In genomic region chr12:108532061-108532848, GRCh38 we compare ENCODE assay signal across 21 cellular contexts. TPM values are rescaled to one million over a fixed set of nuclear protein-coding genes. Genes with fewer than 3 reads are reported as not detected.
DNase-seq lines count a peak whose midpoint lies in the region; ATAC-seq and TF ChIP-seq lines count a peak whose summit lies in the region.
"Had no signal": no experiment of that assay in that cellular context is flagged by ENCODE, and none has a peak within 500 bp of the region (broad histone marks: within the 10 kb centered on the region; RNA-seq: fewer than 3 reads in every experiment).

No MANE protein-coding gene starts in this region.

- H3K27me3 Mint-ChIP-seq in activated CD4-positive, alpha-beta T cell treated with anti-CD3 and anti-CD28 coated beads, Interleukin-2, amount 10 ng/mL, durations not matched to agents 24 days and 14 days, result no peaks in the 10 kb centered on the region
- no peaks in the 10 kb centered on the region for H3K27me3 Mint-ChIP-seq in activated CD4-positive, alpha-beta T cell treated with anti-CD3 and anti-CD28 coated beads, Interleukin-2, amount 10 ng/mL, durations not matched to agents 7 days and 5 days
- H3K27me3 Mint-ChIP-seq in activated naive CD8-positive, alpha-beta T cell treated with anti-CD3 and anti-CD28 coated beads for 36 hours, result no peaks in the 10 kb centered on the region
- H3K27me3 Mint-ChIP-seq in type B pancreatic cell, result no peaks in the 10 kb centered on the region

- ATAC-seq in GM18873 (IDR thresholded peaks at IDR 0.05; ENCODE audit: low FRiP score, unreplicated experiment) (no peak), GM19463 (IDR thresholded peaks at IDR 0.05; ENCODE audit: unreplicated experiment) (no peak)
- ATAC-seq: activated CD4-positive, CD25-positive, alpha-beta regulatory T cell treated with anti-CD3 and anti-CD28 coated beads, Interleukin-2, amount 50 U/mL, for 24 hours; CD8-positive, alpha-beta T cell; HCT116 had no signal

- H3K4me3 Mint-ChIP-seq in activated CD4-positive, alpha-beta T cell treated with anti-CD3 and anti-CD28 coated beads, Interleukin-2, amount 10 ng/mL, durations not matched to agents 24 days and 14 days, result no peak overlapping the region
- H3K4me3 Mint-ChIP-seq in activated CD4-positive, alpha-beta T cell treated with anti-CD3 and anti-CD28 coated beads, Interleukin-2, amount 10 ng/mL, durations not matched to agents 7 days and 5 days, result no peak overlapping the region
- no peak overlapping the region for H3K4me3 Mint-ChIP-seq in activated naive CD8-positive, alpha-beta T cell treated with anti-CD3 and anti-CD28 coated beads for 36 hours
- no peak overlapping the region for H3K4me3 Mint-ChIP-seq in type B pancreatic cell
- H3K4me3 Mint-ChIP-seq: CD8-positive, alpha-beta T cell had no signal

- peaks cover 5% of the 10 kb centered on the region for H3K4me1 Mint-ChIP-seq in activated CD4-positive, alpha-beta T cell treated with anti-CD3 and anti-CD28 coated beads, Interleukin-2, amount 10 ng/mL, durations not matched to agents 24 days and 14 days
- H3K4me1 Mint-ChIP-seq in activated CD4-positive, alpha-beta T cell treated with anti-CD3 and anti-CD28 coated beads, Interleukin-2, amount 10 ng/mL, durations not matched to agents 7 days and 5 days, result peaks cover 6% of the 10 kb centered on the region
- H3K4me1 Mint-ChIP-seq in activated naive CD8-positive, alpha-beta T cell treated with anti-CD3 and anti-CD28 coated beads for 36 hours, result peaks cover 4% of the 10 kb centered on the region
- peaks cover 5% of the 10 kb centered on the region for H3K4me1 Mint-ChIP-seq in type B pancreatic cell (ENCODE audit: unreplicated experiment)

- peaks cover 58% of the 10 kb centered on the region for H3K36me3 Mint-ChIP-seq in activated CD4-positive, alpha-beta T cell treated with anti-CD3 and anti-CD28 coated beads, Interleukin-2, amount 10 ng/mL, durations not matched to agents 24 days and 14 days (ENCODE audit: low read depth)
- peaks cover 57% of the 10 kb centered on the region for H3K36me3 Mint-ChIP-seq in activated CD4-positive, alpha-beta T cell treated with anti-CD3 and anti-CD28 coated beads, Interleukin-2, amount 10 ng/mL, durations not matched to agents 7 days and 5 days (ENCODE audit: low read depth)
- peaks cover 28% of the 10 kb centered on the region for H3K36me3 Mint-ChIP-seq in activated naive CD8-positive, alpha-beta T cell treated with anti-CD3 and anti-CD28 coated beads for 36 hours
- peaks cover 46% of the 10 kb centered on the region for H3K36me3 Mint-ChIP-seq in type B pancreatic cell

- CTCF ChIA-PET in activated CD4-positive, alpha-beta T cell treated with anti-CD3 and anti-CD28 coated beads, Interleukin-2, amount 10 ng/mL, durations not matched to agents 7 days and 5 days (lab: Charles Lee), result interaction anchor here (0.6 to 1.2 kb wide), 4 partner anchors 10 to 510 kb away, joined by 3 to 4 read pairs (median 4); no protein-coding TSS in a partner anchor

- peak; percentile 47 for DNase-seq in activated CD4-positive, alpha-beta T cell treated with anti-CD3 and anti-CD28 coated beads, Interleukin-2, amount 10 ng/mL, durations not matched to agents 24 days and 14 days
- no peak for DNase-seq in activated CD4-positive, alpha-beta T cell treated with anti-CD3 and anti-CD28 coated beads, Interleukin-2, amount 10 ng/mL, durations not matched to agents 7 days and 5 days
- DNase-seq in NCI-H187 treated with DMSO at 0.1 percent for 48 hours (lab: John Stamatoyannopoulos, UW), result peak; percentile 85
- no peak for DNase-seq in activated naive CD8-positive, alpha-beta T cell treated with anti-CD3 and anti-CD28 coated beads for 36 hours
- DNase-seq in type B pancreatic cell (ENCODE audit: extremely low spot score, unreplicated experiment), result no peak
- no peak for DNase-seq in T1000 (lab: John Stamatoyannopoulos, UW)
- DNase-seq: activated CD8-positive, alpha-beta memory T cell treated with anti-CD3 and anti-CD28 coated beads, Interleukin-2, amount 50 U/mL, for 48 hours; activated naive CD4-positive, alpha-beta T cell treated with anti-CD3 and anti-CD28 coated beads, Interleukin-2, amount 50 U/mL, for 16 hours; CD8-positive, alpha-beta T cell; effector CD8-positive, alpha-beta T cell; hippocampal formation; MG63; NK-92 treated with Interleukin-12 subunit alpha and Interleukin-12 subunit beta, amount 100 ng/mL, for 24 hours; nucleus accumbens; stimulated activated CD4-positive, alpha-beta T cell treated with anti-CD3 and anti-CD28 coated beads, Interleukin-4, amount 100 ng/mL, for 4 hours; T-helper 1 cell; tibial artery had no signal

- no peak for TF ChIP-seq CTCF in type B pancreatic cell (conservative IDR thresholded peaks at IDR 0.05)

- no peak overlapping the region for H3K27ac Mint-ChIP-seq in activated CD4-positive, alpha-beta T cell treated with anti-CD3 and anti-CD28 coated beads, Interleukin-2, amount 10 ng/mL, durations not matched to agents 24 days and 14 days
- H3K27ac Mint-ChIP-seq in activated CD4-positive, alpha-beta T cell treated with anti-CD3 and anti-CD28 coated beads, Interleukin-2, amount 10 ng/mL, durations not matched to agents 7 days and 5 days, result no peak overlapping the region
- H3K27ac Mint-ChIP-seq in activated naive CD8-positive, alpha-beta T cell treated with anti-CD3 and anti-CD28 coated beads for 36 hours, result peak overlapping the region; percentile 4
- H3K27ac Mint-ChIP-seq in type B pancreatic cell, result peak overlapping the region; percentile 39
- H3K27ac Mint-ChIP-seq: CD8-positive, alpha-beta T cell had no signal

- POLR2A ChIA-PET in activated CD4-positive, alpha-beta T cell treated with anti-CD3 and anti-CD28 coated beads, Interleukin-2, amount 10 ng/mL, durations not matched to agents 7 days and 5 days (lab: Charles Lee), result interaction anchor here (0.9 kb wide), 1 partner anchor 29 kb away, joined by 4 read pairs; the partner anchor contains the start of gene SART3

- no peaks in the 10 kb centered on the region for H3K9me3 Mint-ChIP-seq in activated CD4-positive, alpha-beta T cell treated with anti-CD3 and anti-CD28 coated beads, Interleukin-2, amount 10 ng/mL, durations not matched to agents 24 days and 14 days
- no peaks in the 10 kb centered on the region for H3K9me3 Mint-ChIP-seq in activated CD4-positive, alpha-beta T cell treated with anti-CD3 and anti-CD28 coated beads, Interleukin-2, amount 10 ng/mL, durations not matched to agents 7 days and 5 days
- no peaks in the 10 kb centered on the region for H3K9me3 Mint-ChIP-seq in activated naive CD8-positive, alpha-beta T cell treated with anti-CD3 and anti-CD28 coated beads for 36 hours
- no peaks in the 10 kb centered on the region for H3K9me3 Mint-ChIP-seq in type B pancreatic cell
- H3K9me3 Mint-ChIP-seq: CD8-positive, alpha-beta T cell had no signal

- intact Hi-C loops in activated CD4-positive, alpha-beta T cell treated with anti-CD3 and anti-CD28 coated beads, Interleukin-2, amount 10 ng/mL, durations not matched to agents 24 days and 14 days (cut with micrococcal nuclease), result no loop called here

RNA-seq across cellular contexts. Expression of gene FICD, which starts 17.2 kb away (rescaled TPM):
- 5.9 and 6.6 TPM in 2 replicates for total RNA-seq in activated CD4-positive, alpha-beta T cell treated with anti-CD3 and anti-CD28 coated beads, Interleukin-2, amount 10 ng/mL, durations not matched to agents 24 days and 14 days
- total RNA-seq in activated CD4-positive, alpha-beta T cell treated with anti-CD3 and anti-CD28 coated beads, Interleukin-2, amount 10 ng/mL, durations not matched to agents 7 days and 5 days, result 1 to 10 TPM; 5.6 to 6.8 TPM
- total RNA-seq in activated naive CD8-positive, alpha-beta T cell treated with anti-CD3 and anti-CD28 coated beads for 36 hours, result 1 to 10 TPM; 4.2 to 4.3 TPM
- 4.7 and 4.9 TPM in 2 replicates for total RNA-seq in type B pancreatic cell (ENCODE audit: low replicate concordance)

RNA-seq across cellular contexts. Expression of gene SART3, which starts 28.7 kb away (rescaled TPM):
- total RNA-seq in activated CD4-positive, alpha-beta T cell treated with anti-CD3 and anti-CD28 coated beads, Interleukin-2, amount 10 ng/mL, durations not matched to agents 24 days and 14 days, result 89.1 and 90.5 TPM in 2 replicates
- total RNA-seq in activated CD4-positive, alpha-beta T cell treated with anti-CD3 and anti-CD28 coated beads, Interleukin-2, amount 10 ng/mL, durations not matched to agents 7 days and 5 days, result 10 to 100 TPM; 63.0 to 72.6 TPM
- total RNA-seq in activated naive CD8-positive, alpha-beta T cell treated with anti-CD3 and anti-CD28 coated beads for 36 hours, result 10 to 100 TPM; 78.7 to 80.9 TPM
- 48.5 and 72.6 TPM in 2 replicates for total RNA-seq in type B pancreatic cell (ENCODE audit: low replicate concordance)

RNA-seq across cellular contexts. Expression of gene ISCU, which starts 30.1 kb away (rescaled TPM):
- 61.5 and 66.1 TPM in 2 replicates for total RNA-seq in activated CD4-positive, alpha-beta T cell treated with anti-CD3 and anti-CD28 coated beads, Interleukin-2, amount 10 ng/mL, durations not matched to agents 24 days and 14 days
- total RNA-seq in activated CD4-positive, alpha-beta T cell treated with anti-CD3 and anti-CD28 coated beads, Interleukin-2, amount 10 ng/mL, durations not matched to agents 7 days and 5 days, result 10 to 100 TPM; 60.8 to 66.0 TPM
- total RNA-seq in activated naive CD8-positive, alpha-beta T cell treated with anti-CD3 and anti-CD28 coated beads for 36 hours, result 10 to 100 TPM; 69.5 TPM
- total RNA-seq in type B pancreatic cell (ENCODE audit: low replicate concordance), result 78.9 and 106 TPM in 2 replicates

Comparison
In these comparisons a context has a peak if more than half of its experiments do, and no peak if none do; other contexts are left out.
1. DNase-seq: peak in activated CD4-positive, alpha-beta T cell treated with anti-CD3 and anti-CD28 coated beads, Interleukin-2, amount 10 ng/mL, durations not matched to agents 24 days and 14 days (single experiment) and NCI-H187 treated with DMSO at 0.1 percent for 48 hours (single experiment); none in activated CD4-positive, alpha-beta T cell treated with anti-CD3 and anti-CD28 coated beads, Interleukin-2, amount 10 ng/mL, durations not matched to agents 7 days and 5 days (single experiment), activated naive CD8-positive, alpha-beta T cell treated with anti-CD3 and anti-CD28 coated beads for 36 hours (single experiment), type B pancreatic cell (single experiment) and T1000 (single experiment).
2. H3K27ac Mint-ChIP-seq: peak in activated naive CD8-positive, alpha-beta T cell treated with anti-CD3 and anti-CD28 coated beads for 36 hours (single experiment) and type B pancreatic cell (single experiment); none in activated CD4-positive, alpha-beta T cell treated with anti-CD3 and anti-CD28 coated beads, Interleukin-2, amount 10 ng/mL, durations not matched to agents 24 days and 14 days (single experiment) and activated CD4-positive, alpha-beta T cell treated with anti-CD3 and anti-CD28 coated beads, Interleukin-2, amount 10 ng/mL, durations not matched to agents 7 days and 5 days (single experiment).